In genomic region chr1:157155658-157156057, GRCh38 we compare ENCODE assay signal across 8 cellular contexts. TPM values are rescaled to one million over a fixed set of nuclear protein-coding genes. Genes with fewer than 3 reads are reported as not detected.
DNase-seq lines count a peak whose midpoint lies in the region; ATAC-seq and TF ChIP-seq lines count a peak whose summit lies in the region.

No MANE protein-coding gene starts in this region.

- ATAC-seq in GM19395 (IDR thresholded peaks at IDR 0.05; ENCODE audit: unreplicated experiment) (no peak), HG03432 (IDR thresholded peaks at IDR 0.05; ENCODE audit: unreplicated experiment) (no peak)

- H3K27ac Mint-ChIP-seq in Calu3 (ENCODE audit: unreplicated experiment) (no peak overlapping the region), neural crest cell (ENCODE audit: unreplicated experiment) (no peak overlapping the region)
- H3K27ac Mint-ChIP-seq in activated T-helper 1 cell treated with anti-CD3 and anti-CD28 coated beads, Interleukin-12 subunit alpha, Interleukin-12 subunit beta, Interleukin-2, Interleukin-4 antibody, amounts not matched to agents 30 ng/mL and 10 ng/mL and 1 ng/mL, durations not matched to agents 14 hours and 24 hours and 36 hours: no peak overlapping the region

- no peak for TF ChIP-seq CTCF in Calu3 (IDR thresholded peaks at IDR 0.05; ENCODE audit: unreplicated experiment)
- no peak for TF ChIP-seq CTCF in coronary artery (IDR thresholded peaks at IDR 0.05)
- no peak for TF ChIP-seq CTCF in neural crest cell (conservative IDR thresholded peaks at IDR 0.05)

- intact Hi-C loops in Calu3 (cut with micrococcal nuclease; ENCODE audit: unreplicated experiment): loop anchor here (1.0 kb wide), 1 partner anchor 65 kb away; no protein-coding TSS in a partner anchor
- intact Hi-C loops in activated T-helper 1 cell treated with anti-CD3 and anti-CD28 coated beads, Interleukin-12 subunit alpha, Interleukin-12 subunit beta, Interleukin-2, Interleukin-4 antibody, amounts not matched to agents 30 ng/mL and 10 ng/mL and 1 ng/mL, durations not matched to agents 14 hours and 24 hours and 36 hours (cut with micrococcal nuclease): loop anchor here (1.0 kb wide), 1 partner anchor 65 kb away; no protein-coding TSS in a partner anchor

- H3K36me3 Mint-ChIP-seq in Calu3 (ENCODE audit: insufficient read depth, unreplicated experiment) (no peaks in the 10 kb centered on the region), neural crest cell (ENCODE audit: low read depth) (no peaks in the 10 kb centered on the region)
- no peaks in the 10 kb centered on the region for H3K36me3 Mint-ChIP-seq in activated T-helper 1 cell treated with anti-CD3 and anti-CD28 coated beads, Interleukin-12 subunit alpha, Interleukin-12 subunit beta, Interleukin-2, Interleukin-4 antibody, amounts not matched to agents 30 ng/mL and 10 ng/mL and 1 ng/mL, durations not matched to agents 14 hours and 24 hours and 36 hours (ENCODE audit: low read depth)

- CTCF ChIA-PET in Calu3 (lab: Charles Lee): interaction anchor here (0.6 to 4.6 kb wide), 15 partner anchors 8 to 350 kb away, joined by 3 to 268 read pairs (median 5); no protein-coding TSS in a partner anchor

- H3K4me3 ChIP-seq in coronary artery: peak overlapping the region; percentile 48

- H3K4me3 Mint-ChIP-seq in Calu3 (ENCODE audit: low read depth, unreplicated experiment) (peak overlapping the region; percentile 40), neural crest cell (peak overlapping the region; percentile 80)
- H3K4me3 Mint-ChIP-seq in activated T-helper 1 cell treated with anti-CD3 and anti-CD28 coated beads, Interleukin-12 subunit alpha, Interleukin-12 subunit beta, Interleukin-2, Interleukin-4 antibody, amounts not matched to agents 30 ng/mL and 10 ng/mL and 1 ng/mL, durations not matched to agents 14 hours and 24 hours and 36 hours: no peak overlapping the region

- H3K27me3 Mint-ChIP-seq in Calu3 (ENCODE audit: unreplicated experiment) (peaks cover 37% of the 10 kb centered on the region), neural crest cell (ENCODE audit: low read depth) (no peaks in the 10 kb centered on the region)
- peaks cover 24% of the 10 kb centered on the region for H3K27me3 Mint-ChIP-seq in activated T-helper 1 cell treated with anti-CD3 and anti-CD28 coated beads, Interleukin-12 subunit alpha, Interleukin-12 subunit beta, Interleukin-2, Interleukin-4 antibody, amounts not matched to agents 30 ng/mL and 10 ng/mL and 1 ng/mL, durations not matched to agents 14 hours and 24 hours and 36 hours (ENCODE audit: insufficient read depth)

- BruUV-seq in Calu3 (replicated peaks; lab: Mats Ljungman, UMichigan): no TSS peak

- peaks cover 48% of the 10 kb centered on the region for H3K4me1 Mint-ChIP-seq in Calu3 (ENCODE audit: low read depth, unreplicated experiment)
- peaks cover 34% of the 10 kb centered on the region for H3K4me1 Mint-ChIP-seq in neural crest cell
- H3K4me1 Mint-ChIP-seq in activated T-helper 1 cell treated with anti-CD3 and anti-CD28 coated beads, Interleukin-12 subunit alpha, Interleukin-12 subunit beta, Interleukin-2, Interleukin-4 antibody, amounts not matched to agents 30 ng/mL and 10 ng/mL and 1 ng/mL, durations not matched to agents 14 hours and 24 hours and 36 hours (ENCODE audit: low read depth): peaks cover 23% of the 10 kb centered on the region

- peak; percentile 19 for DNase-seq in Calu3
- DNase-seq in NCI-H1092 (lab: John Stamatoyannopoulos, UW): peak; percentile 38
- no peak for DNase-seq in coronary artery (ENCODE audit: low spot score)
- DNase-seq in neural crest cell (ENCODE audit: low read depth, low spot score): no peak
- DNase-seq in DMS79 (lab: John Stamatoyannopoulos, UW): no peak
- no peak for DNase-seq in activated T-helper 1 cell treated with anti-CD3 and anti-CD28 coated beads, Interleukin-12 subunit alpha, Interleukin-12 subunit beta, Interleukin-2, Interleukin-4 antibody, amounts not matched to agents 30 ng/mL and 10 ng/mL and 1 ng/mL, durations not matched to agents 14 hours and 24 hours and 36 hours (ENCODE audit: low spot score)

- no peak overlapping the region for H3K27ac ChIP-seq in coronary artery

- H3K9me3 Mint-ChIP-seq in Calu3 (ENCODE audit: low read depth, unreplicated experiment) (no peaks in the 10 kb centered on the region), neural crest cell (no peaks in the 10 kb centered on the region)
- H3K9me3 Mint-ChIP-seq in activated T-helper 1 cell treated with anti-CD3 and anti-CD28 coated beads, Interleukin-12 subunit alpha, Interleukin-12 subunit beta, Interleukin-2, Interleukin-4 antibody, amounts not matched to agents 30 ng/mL and 10 ng/mL and 1 ng/mL, durations not matched to agents 14 hours and 24 hours and 36 hours: no peaks in the 10 kb centered on the region

RNA-seq across cellular contexts. Expression of gene ETV3, which starts 17.5 kb away (rescaled TPM):
- 39.7 and 50.0 TPM in 2 replicates for total RNA-seq in Calu3 (2022)
- 29.0 and 29.7 TPM in 2 replicates for total RNA-seq in neural crest cell
- 47.6 and 51.3 TPM in 2 replicates for total RNA-seq in activated T-helper 1 cell treated with anti-CD3 and anti-CD28 coated beads, Interleukin-12 subunit alpha, Interleukin-12 subunit beta, Interleukin-2, Interleukin-4 antibody, amounts not matched to agents 30 ng/mL and 10 ng/mL and 1 ng/mL, durations not matched to agents 14 hours and 24 hours and 36 hours

RNA-seq across cellular contexts. Expression of gene ETV3L, which starts 56.0 kb away (rescaled TPM):
- not detected in 2 replicates for total RNA-seq in Calu3 (2022)
- 0.19 and 0.23 TPM in 2 replicates for total RNA-seq in neural crest cell
- total RNA-seq in activated T-helper 1 cell treated with anti-CD3 and anti-CD28 coated beads, Interleukin-12 subunit alpha, Interleukin-12 subunit beta, Interleukin-2, Interleukin-4 antibody, amounts not matched to agents 30 ng/mL and 10 ng/mL and 1 ng/mL, durations not matched to agents 14 hours and 24 hours and 36 hours: not detected in 2 replicates

Comparison
In these comparisons a context has a peak if more than half of its experiments do, and no peak if none do; other contexts are left out.
1. DNase-seq: peak in Calu3 (single experiment) and NCI-H1092 (single experiment); none in coronary artery (single experiment), neural crest cell (single experiment), DMS79 (single experiment) and activated T-helper 1 cell treated with anti-CD3 and anti-CD28 coated beads, Interleukin-12 subunit alpha, Interleukin-12 subunit beta, Interleukin-2, Interleukin-4 antibody, amounts not matched to agents 30 ng/mL and 10 ng/mL and 1 ng/mL, durations not matched to agents 14 hours and 24 hours and 36 hours (single experiment).